ENCODE assay signal across 11 cellular contexts in the genomic region with DNA sequence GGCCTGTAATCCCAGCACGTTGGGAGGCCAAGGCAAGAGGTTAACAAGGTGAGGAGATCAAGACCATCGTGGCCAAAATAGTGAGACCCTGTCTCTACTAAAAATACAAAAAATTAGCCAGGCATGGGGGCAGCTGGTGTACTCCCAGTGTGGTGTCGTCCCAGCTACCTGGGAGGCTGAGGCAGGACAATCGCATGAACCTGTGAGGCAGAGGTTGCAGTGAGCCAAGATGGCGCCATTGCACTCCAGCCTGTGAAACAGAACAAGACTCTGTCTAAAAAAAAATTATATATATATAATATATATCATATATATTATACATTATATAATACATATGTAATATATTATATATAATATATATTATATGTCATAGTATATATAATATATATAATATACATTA.
DNase-seq lines count a peak whose midpoint lies in the region; ATAC-seq and TF ChIP-seq lines count a peak whose summit lies in the region.
"Had no signal": no experiment of that assay in that cellular context is flagged by ENCODE, and none has a peak within 500 bp of the region (broad histone marks: within the 10 kb centered on the region; RNA-seq: fewer than 3 reads in every experiment).

No MANE protein-coding gene starts in this region.

- DNase-seq in cerebellar cortex (ENCODE audit: low spot score) = peak; percentile 31
- peak; percentile 35 for DNase-seq in myocyte (ENCODE audit: low read depth)
- DNase-seq in type B pancreatic cell (ENCODE audit: extremely low spot score, unreplicated experiment) = no peak
- DNase-seq in activated gamma-delta T cell treated with Interleukin-2 at 50 U/mL for 16 hours = no peak
- no peak for DNase-seq in GOT3 (lab: John Stamatoyannopoulos, UW)
- DNase-seq in D341Med (ENCODE audit: low spot score) = no peak
- DNase-seq: NCI-H1436, PC-9 had no signal

- no peak for TF ChIP-seq CTCF in type B pancreatic cell (conservative IDR thresholded peaks at IDR 0.05)

- no peaks in the 10 kb centered on the region for H3K36me3 Mint-ChIP-seq in type B pancreatic cell

- no peaks in the 10 kb centered on the region for H3K4me1 Mint-ChIP-seq in type B pancreatic cell (ENCODE audit: unreplicated experiment)

- no peak overlapping the region for H3K27ac Mint-ChIP-seq in type B pancreatic cell

- H3K9me3 Mint-ChIP-seq in type B pancreatic cell = peaks cover 6% of the 10 kb centered on the region

- ATAC-seq in GM19397 (IDR thresholded peaks at IDR 0.05; ENCODE audit: unreplicated experiment) (peak; percentile 43), HG02981 (IDR thresholded peaks at IDR 0.05; ENCODE audit: unreplicated experiment) (peak; percentile 79)
- ATAC-seq: pancreas had no signal

- H3K4me3 Mint-ChIP-seq in type B pancreatic cell = no peak overlapping the region

- no peaks in the 10 kb centered on the region for H3K27me3 Mint-ChIP-seq in type B pancreatic cell

Comparison
In these comparisons a context has a peak if more than half of its experiments do, and no peak if none do; other contexts are left out.
1. DNase-seq: peak in cerebellar cortex (single experiment) and myocyte (single experiment); none in type B pancreatic cell (single experiment), activated gamma-delta T cell treated with Interleukin-2 at 50 U/mL for 16 hours (single experiment), GOT3 (single experiment) and D341Med (single experiment).